ENCODE assay signal across 8 cellular contexts in the genomic region with DNA sequence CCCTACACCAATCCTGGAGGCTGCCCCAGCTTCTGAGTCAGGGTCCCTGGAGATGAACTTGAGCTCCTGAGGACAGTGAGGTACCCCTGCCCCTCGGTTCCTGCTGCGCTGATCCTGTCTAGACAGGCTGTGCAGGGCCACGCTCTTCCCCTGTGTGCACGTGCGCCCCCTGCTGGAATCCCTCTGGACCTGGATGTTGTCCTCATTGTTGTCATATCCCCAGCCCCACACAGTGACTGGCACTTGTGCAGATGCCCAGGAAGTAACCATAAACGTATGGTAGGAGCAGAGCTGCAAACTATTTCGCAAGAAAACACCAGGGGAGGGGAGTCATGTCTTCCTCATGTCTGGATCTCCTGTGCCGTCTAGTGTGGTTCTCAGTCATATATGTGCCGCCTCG.
A peak's percentile ranks its signal among the peaks of the same experiment; 100 is the strongest.
DNase-seq lines count a peak whose midpoint lies in the region; ATAC-seq, FAIRE-seq and TF ChIP-seq lines count a peak whose summit lies in the region.

No MANE protein-coding gene starts in this region.

- intact Hi-C loops in Right ventricle myocardium superior (cut with DNase I): no loop called here
- intact Hi-C loops in gastrocnemius medialis (cut with DNase I; ENCODE audit: low total_unique reads): no loop called here

- peaks cover 0 to 9% (median 0%) of the 10 kb centered on the region in 3 donors for H3K9me3 ChIP-seq in gastrocnemius medialis

- peak; percentile 52 for ATAC-seq in Right ventricle myocardium superior (ENCODE audit: poor library complexity)
- ATAC-seq in gastrocnemius medialis: no peak
- no peak for ATAC-seq in GM19324 (IDR thresholded peaks at IDR 0.05; ENCODE audit: low FRiP score, unreplicated experiment)

- TF ChIP-seq CTCF in GM12873 (IDR thresholded peaks at IDR 0.05; ENCODE audit: insufficient read depth, low read depth, low read length, missing control alignments) (peak; percentile 83), gastrocnemius medialis (IDR thresholded peaks at IDR 0.05 in 4 of 5, conservative IDR thresholded peaks at IDR 0.05 in 1 of 5) (peak in 4 of 5 experiments; percentile 23 to 48 (median 34))

- no peak overlapping the region for H3K27ac ChIP-seq in gastrocnemius medialis

- H3K36me3 ChIP-seq in gastrocnemius medialis: no peaks in the 10 kb centered on the region

- no peaks in the 10 kb centered on the region for H3K4me1 ChIP-seq in gastrocnemius medialis

- H3K27me3 ChIP-seq in gastrocnemius medialis: no peaks in the 10 kb centered on the region

- DNase-seq in NCI-H2029 treated with DMSO at 0.1 percent for 48 hours (lab: John Stamatoyannopoulos, UW): peak; percentile 40
- DNase-seq in activated CD8-positive, alpha-beta memory T cell treated with anti-CD3 and anti-CD28 coated beads, Interleukin-2, amount 50 U/mL, for 48 hours: peak; percentile 88
- no peak for DNase-seq in Right ventricle myocardium superior
- DNase-seq in gastrocnemius medialis: peak in 1 of 2 donors; percentile 22
- no peak for DNase-seq in cerebellar nuclear complex (lab: John Stamatoyannopoulos, UW)
- DNase-seq in GM19239 (ENCODE audit: insufficient read length, low spot score): no peak

- no peak for FAIRE-seq in GM19239 (lab: Jason Lieb, UNC)

- in situ Hi-C loops in gastrocnemius medialis (cut with MboI; ENCODE audit: low sequenced_read_pairs in 4 of 4): no loop called here

- no peak overlapping the region for H3K4me3 ChIP-seq in gastrocnemius medialis

- no peak for TF ChIP-seq POLR2A in gastrocnemius medialis (IDR thresholded peaks at IDR 0.05)

Comparison
In these comparisons a context has a peak if more than half of its experiments do, and no peak if none do; other contexts are left out.
1. DNase-seq: peak in NCI-H2029 treated with DMSO at 0.1 percent for 48 hours (single experiment) and activated CD8-positive, alpha-beta memory T cell treated with anti-CD3 and anti-CD28 coated beads, Interleukin-2, amount 50 U/mL, for 48 hours (single experiment); none in Right ventricle myocardium superior (single experiment), cerebellar nuclear complex (0 of 2) and GM19239 (single experiment).